In genomic region chr14:94317259-94317658, GRCh38 we compare ENCODE assay signal across 1 cellular context.
TF ChIP-seq lines count a peak whose summit lies in the region.

No MANE protein-coding gene starts in this region.

TF ChIP-seq in H1, 55 proteins besides CTCF, POLR2A, EP300 and RAD21:
- TF ChIP-seq TEAD4 (IDR thresholded peaks at IDR 0.05; ENCODE audit: low read depth, low read length) (no peak), BCL11A (IDR thresholded peaks at IDR 0.05; ENCODE audit: low read depth in 2 of 2, low read length in 2 of 2) (no peak)
